ENCODE assay signal across 1 cellular context in the genomic region with DNA sequence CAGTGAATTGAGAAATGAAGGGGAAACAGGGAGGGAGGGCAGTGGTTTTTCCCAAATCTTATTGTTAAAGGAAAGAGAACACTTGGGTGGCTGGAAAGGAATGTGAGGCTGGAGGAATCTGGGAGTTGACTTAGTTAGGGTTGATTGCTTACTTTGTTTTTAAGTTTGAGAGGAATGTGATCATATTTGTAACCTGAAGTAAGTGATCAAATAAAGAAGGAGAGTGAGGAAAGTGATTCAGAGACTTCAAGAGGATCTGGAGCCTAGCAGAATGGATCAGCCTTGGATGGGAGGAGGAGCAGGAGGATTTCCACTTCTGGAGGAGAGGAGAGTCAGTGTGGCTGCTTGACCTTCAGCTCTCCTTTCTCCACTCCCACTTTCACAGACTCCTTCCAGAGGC.
TF ChIP-seq lines count a peak whose summit lies in the region.

No MANE protein-coding gene starts in this region.

TF ChIP-seq in SK-N-SH treated with all-trans-retinoic acid at 6 μM for 48 hours, 23 proteins besides CTCF, POLR2A, EP300 and RAD21 (continued from another document):
- TF ChIP-seq, protein P1, sequence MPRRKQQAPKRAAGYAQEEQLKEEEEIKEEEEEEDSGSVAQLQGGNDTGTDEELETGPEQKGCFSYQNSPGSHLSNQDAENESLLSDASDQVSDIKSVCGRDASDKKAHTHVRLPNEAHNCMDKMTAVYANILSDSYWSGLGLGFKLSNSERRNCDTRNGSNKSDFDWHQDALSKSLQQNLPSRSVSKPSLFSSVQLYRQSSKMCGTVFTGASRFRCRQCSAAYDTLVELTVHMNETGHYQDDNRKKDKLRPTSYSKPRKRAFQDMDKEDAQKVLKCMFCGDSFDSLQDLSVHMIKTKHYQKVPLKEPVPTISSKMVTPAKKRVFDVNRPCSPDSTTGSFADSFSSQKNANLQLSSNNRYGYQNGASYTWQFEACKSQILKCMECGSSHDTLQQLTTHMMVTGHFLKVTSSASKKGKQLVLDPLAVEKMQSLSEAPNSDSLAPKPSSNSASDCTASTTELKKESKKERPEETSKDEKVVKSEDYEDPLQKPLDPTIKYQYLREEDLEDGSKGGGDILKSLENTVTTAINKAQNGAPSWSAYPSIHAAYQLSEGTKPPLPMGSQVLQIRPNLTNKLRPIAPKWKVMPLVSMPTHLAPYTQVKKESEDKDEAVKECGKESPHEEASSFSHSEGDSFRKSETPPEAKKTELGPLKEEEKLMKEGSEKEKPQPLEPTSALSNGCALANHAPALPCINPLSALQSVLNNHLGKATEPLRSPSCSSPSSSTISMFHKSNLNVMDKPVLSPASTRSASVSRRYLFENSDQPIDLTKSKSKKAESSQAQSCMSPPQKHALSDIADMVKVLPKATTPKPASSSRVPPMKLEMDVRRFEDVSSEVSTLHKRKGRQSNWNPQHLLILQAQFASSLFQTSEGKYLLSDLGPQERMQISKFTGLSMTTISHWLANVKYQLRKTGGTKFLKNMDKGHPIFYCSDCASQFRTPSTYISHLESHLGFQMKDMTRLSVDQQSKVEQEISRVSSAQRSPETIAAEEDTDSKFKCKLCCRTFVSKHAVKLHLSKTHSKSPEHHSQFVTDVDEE (CRISPR knock-in tag; IDR thresholded peaks at IDR 0.05) = no peak
- TF ChIP-seq ZC3H10 (CRISPR knock-in tag; IDR thresholded peaks at IDR 0.05) = no peak
- TF ChIP-seq, protein P2, sequence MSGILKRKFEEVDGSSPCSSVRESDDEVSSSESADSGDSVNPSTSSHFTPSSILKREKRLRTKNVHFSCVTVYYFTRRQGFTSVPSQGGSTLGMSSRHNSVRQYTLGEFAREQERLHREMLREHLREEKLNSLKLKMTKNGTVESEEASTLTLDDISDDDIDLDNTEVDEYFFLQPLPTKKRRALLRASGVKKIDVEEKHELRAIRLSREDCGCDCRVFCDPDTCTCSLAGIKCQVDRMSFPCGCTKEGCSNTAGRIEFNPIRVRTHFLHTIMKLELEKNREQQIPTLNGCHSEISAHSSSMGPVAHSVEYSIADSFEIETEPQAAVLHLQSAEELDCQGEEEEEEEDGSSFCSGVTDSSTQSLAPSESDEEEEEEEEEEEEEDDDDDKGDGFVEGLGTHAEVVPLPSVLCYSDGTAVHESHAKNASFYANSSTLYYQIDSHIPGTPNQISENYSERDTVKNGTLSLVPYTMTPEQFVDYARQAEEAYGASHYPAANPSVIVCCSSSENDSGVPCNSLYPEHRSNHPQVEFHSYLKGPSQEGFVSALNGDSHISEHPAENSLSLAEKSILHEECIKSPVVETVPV (CRISPR knock-in tag; IDR thresholded peaks at IDR 0.05) = no peak
